Comparison of ENCODE assay signal across 16 cellular contexts in the genomic region with DNA sequence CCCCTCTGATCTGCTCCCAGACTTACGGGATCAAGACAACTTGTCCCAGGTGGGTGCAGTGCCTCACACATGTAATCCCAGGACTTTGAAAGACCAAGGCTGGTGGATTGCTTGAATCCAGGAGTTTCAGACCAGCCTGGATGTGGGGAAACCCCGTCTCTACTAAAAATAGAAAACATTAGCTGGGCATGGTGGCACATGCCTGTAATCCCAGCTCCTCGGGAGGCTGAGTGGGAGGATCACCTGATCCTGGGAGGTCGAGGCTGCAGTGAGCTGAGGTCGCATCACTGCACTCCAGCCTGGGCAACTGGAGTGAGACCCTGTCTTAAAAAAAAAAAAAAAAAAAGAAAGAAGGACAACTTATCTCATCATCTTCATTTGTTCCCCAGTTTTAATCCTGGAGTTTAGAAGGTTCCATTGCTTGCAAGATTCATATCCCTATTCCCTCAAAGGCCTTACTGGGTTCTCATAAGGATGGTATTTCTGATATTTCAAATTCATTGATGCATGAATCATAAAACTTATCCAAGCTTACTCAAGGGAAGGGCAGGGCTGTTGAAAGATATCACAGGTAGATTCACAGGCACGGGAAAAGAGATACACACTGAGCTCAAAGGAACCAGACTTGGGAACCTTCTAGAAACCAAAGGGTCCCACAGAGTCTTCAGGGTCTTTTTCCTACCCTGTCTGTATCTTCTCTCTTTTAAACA. TPM values are rescaled to one million over a fixed set of nuclear protein-coding genes. Genes with fewer than 3 reads are reported as not detected.
"Had no signal": no experiment of that assay in that cellular context is flagged by ENCODE, and none has a peak within 500 bp of the region (broad histone marks: within the 10 kb centered on the region; RNA-seq: fewer than 3 reads in every experiment).

No MANE protein-coding gene starts in this region.

- H3K4me2 ChIP-seq: hepatocyte had no signal

- H3K9me3 ChIP-seq: body of pancreas, pancreas, right atrium auricular region, upper lobe of left lung had no signal

- H3K27ac Mint-ChIP-seq: activated naive CD8-positive, alpha-beta T cell treated with anti-CD3 and anti-CD28 coated beads for 36 hours; dendritic cell treated with granulocyte-macrophage colony-stimulating factor and Interleukin-4, amounts not matched to agents 40 ng/mL and 50 ng/mL, for 4 days; T-helper 2 cell treated with Interferon-gamma antibody and Interleukin-4, amounts not matched to agents 5 μg/mL and 100 μg/mL, for 36 hours had no signal

- H3K27ac ChIP-seq: body of pancreas, hepatocyte, pancreas, right atrium auricular region, upper lobe of left lung had no signal

- H3K36me3 ChIP-seq: pancreas, right atrium auricular region had no signal

- FAIRE-seq: kidney, pancreas, small intestine had no signal

- H3K4me3 Mint-ChIP-seq: activated naive CD8-positive, alpha-beta T cell treated with anti-CD3 and anti-CD28 coated beads for 36 hours; dendritic cell treated with granulocyte-macrophage colony-stimulating factor and Interleukin-4, amounts not matched to agents 40 ng/mL and 50 ng/mL, for 4 days; effector memory CD8-positive, alpha-beta T cell; stimulated activated naive CD8-positive, alpha-beta T cell treated with anti-CD3 and anti-CD28 coated beads, Interleukin-15, amount 100 ng/mL, for 72 hours; T-helper 2 cell treated with Interferon-gamma antibody and Interleukin-4, amounts not matched to agents 5 μg/mL and 100 μg/mL, for 36 hours had no signal

- H2AFZ ChIP-seq: hepatocyte had no signal

- H3K27me3 Mint-ChIP-seq: activated naive CD8-positive, alpha-beta T cell treated with anti-CD3 and anti-CD28 coated beads for 36 hours; dendritic cell treated with granulocyte-macrophage colony-stimulating factor and Interleukin-4, amounts not matched to agents 40 ng/mL and 50 ng/mL, for 4 days; effector memory CD8-positive, alpha-beta T cell; stimulated activated naive CD8-positive, alpha-beta T cell treated with anti-CD3 and anti-CD28 coated beads, Interleukin-15, amount 100 ng/mL, for 72 hours had no signal

- ATAC-seq: body of pancreas; effector memory CD8-positive, alpha-beta T cell; pancreas; stimulated activated naive CD8-positive, alpha-beta T cell treated with anti-CD3 and anti-CD28 coated beads, Interleukin-15, amount 100 ng/mL, for 72 hours had no signal

- H3K4me3 ChIP-seq: body of pancreas, hepatocyte, pancreas, right atrium auricular region, upper lobe of left lung had no signal

- H3K27me3 ChIP-seq: body of pancreas, hepatocyte, pancreas, right atrium auricular region, upper lobe of left lung had no signal

- H3K4me1 ChIP-seq: body of pancreas, pancreas had no signal

- H3K79me2 ChIP-seq: hepatocyte had no signal

- DNase-seq: activated CD4-positive, alpha-beta T cell treated with anti-CD3 and anti-CD28 coated beads, Interleukin-2, amount 50 U/mL, for 1 hour; activated CD8-positive, alpha-beta memory T cell treated with anti-CD3 and anti-CD28 coated beads for 24 hours; activated naive CD8-positive, alpha-beta T cell treated with anti-CD3 and anti-CD28 coated beads for 36 hours; amygdala; body of pancreas; effector memory CD8-positive, alpha-beta T cell; kidney; pancreas; small intestine; stimulated activated naive CD8-positive, alpha-beta T cell treated with anti-CD3 and anti-CD28 coated beads, Interleukin-15, amount 100 ng/mL, for 72 hours; SW 1271; upper lobe of left lung had no signal

- H3K9me3 Mint-ChIP-seq: activated naive CD8-positive, alpha-beta T cell treated with anti-CD3 and anti-CD28 coated beads for 36 hours; dendritic cell treated with granulocyte-macrophage colony-stimulating factor and Interleukin-4, amounts not matched to agents 40 ng/mL and 50 ng/mL, for 4 days; effector memory CD8-positive, alpha-beta T cell; stimulated activated naive CD8-positive, alpha-beta T cell treated with anti-CD3 and anti-CD28 coated beads, Interleukin-15, amount 100 ng/mL, for 72 hours; T-helper 2 cell treated with Interferon-gamma antibody and Interleukin-4, amounts not matched to agents 5 μg/mL and 100 μg/mL, for 36 hours had no signal

RNA-seq across cellular contexts. Expression of gene KDM4F, which starts 55.1 kb away (rescaled TPM):
- polyA plus RNA-seq: hepatocyte, pancreas, small intestine had no signal
